23 cellular contexts compared by ENCODE assay signal in the genomic region with DNA sequence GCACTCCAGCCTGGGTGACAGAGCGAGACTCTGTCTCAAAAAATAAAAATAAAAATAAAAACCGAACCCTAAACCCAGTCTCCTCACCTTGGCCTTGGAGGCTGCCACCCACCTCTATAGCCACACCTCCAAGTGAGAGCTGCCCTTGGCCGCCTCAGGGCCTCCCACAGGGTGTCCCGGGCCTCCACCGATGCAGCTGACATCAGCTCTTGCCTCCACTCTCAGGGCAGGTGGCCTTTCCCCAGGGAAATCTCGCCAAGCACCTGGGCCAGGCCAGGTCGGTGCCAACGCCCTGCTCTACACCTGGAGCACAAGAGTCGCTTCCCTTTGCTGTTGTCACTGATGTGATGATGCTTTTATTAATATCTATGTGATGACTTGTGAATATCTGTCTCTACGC. TPM values are rescaled to one million over a fixed set of nuclear protein-coding genes. Genes with fewer than 3 reads are reported as not detected.
DNase-seq lines count a peak whose midpoint lies in the region; ATAC-seq and TF ChIP-seq lines count a peak whose summit lies in the region.
"Had no signal": no experiment of that assay in that cellular context is flagged by ENCODE, and none has a peak within 500 bp of the region (broad histone marks: within the 10 kb centered on the region; RNA-seq: fewer than 3 reads in every experiment).

No MANE protein-coding gene starts in this region.

- no peaks in the 10 kb centered on the region for H3K79me2 ChIP-seq in OCI-LY7 (ENCODE audit: insufficient read depth, low read depth, low read length)
- H3K79me2 ChIP-seq: hepatocyte had no signal

- H4K20me1 ChIP-seq in OCI-LY7 (ENCODE audit: insufficient read depth, low read length): no peaks in the 10 kb centered on the region

- no TSS peak for BruUV-seq in OCI-LY7 (replicated peaks; lab: Mats Ljungman, UMichigan)

- peak; percentile 18 for ATAC-seq in left colon
- ATAC-seq in GM21367 (IDR thresholded peaks at IDR 0.05; ENCODE audit: unreplicated experiment): no peak
- ATAC-seq: activated T-cell treated with anti-CD3 and anti-CD28 coated beads, Interleukin-2, amount 50 U/mL, for 4 hours; gastroesophageal sphincter; left lung; stimulated activated naive CD8-positive, alpha-beta T cell treated with anti-CD3 and anti-CD28 coated beads, Interleukin-15, Interleukin-2, amounts not matched to agents 100 U/mL and 50 U/mL, for 24 hours had no signal

- H2AFZ ChIP-seq in OCI-LY7 (ENCODE audit: low read length): no peak overlapping the region
- H2AFZ ChIP-seq: hepatocyte, PC-9 had no signal

- CTCF ChIA-PET in HEK293 (lab: Yijun Ruan, JAX) (interaction anchor here (0.5 kb wide), 1 partner anchor 113 kb away, joined by 3 read pairs; no protein-coding TSS in a partner anchor), OCI-LY7 (lab: Charles Lee; ENCODE audit: unreplicated experiment) (no interaction called here)

- intact Hi-C loops in OCI-LY7 (cut with micrococcal nuclease; ENCODE audit: unreplicated experiment) (no loop called here), left colon (cut with DNase I, micrococcal nuclease) (no loop called here)

- H3K27ac ChIP-seq in HEK293 (ENCODE audit: extremely low read depth, low read depth, low read length): no peak overlapping the region
- H3K27ac ChIP-seq in OCI-LY7 (ENCODE audit: low read depth, low read length, poor library complexity, severe bottlenecking): no peak overlapping the region
- H3K27ac ChIP-seq: hepatocyte, left lung, PC-9, uterus had no signal

- no peak overlapping the region for H3K4me3 ChIP-seq in HEK293 (ENCODE audit: low read depth, low read length)
- H3K4me3 ChIP-seq in OCI-LY7 (ENCODE audit: low read depth, low read length, poor library complexity, severe bottlenecking): no peak overlapping the region
- H3K4me3 ChIP-seq: dorsolateral prefrontal cortex, gastroesophageal sphincter, hepatocyte, left lung, PC-9, thoracic aorta, uterus had no signal

- H3K4me2 ChIP-seq in OCI-LY7 (ENCODE audit: low read length): no peak overlapping the region
- H3K4me2 ChIP-seq: hepatocyte, PC-9 had no signal

- TF ChIP-seq CTCF in HEK293 (tag by site-specific recombination; IDR thresholded peaks at IDR 0.05) (no peak), OCI-LY7 (conservative IDR thresholded peaks at IDR 0.05; ENCODE audit: low read length) (no peak)

- H3K4me1 ChIP-seq in HEK293 (ENCODE audit: control insufficient read depth, insufficient read depth, low read length) (no peaks in the 10 kb centered on the region), OCI-LY7 (ENCODE audit: insufficient read depth, low read length, poor library complexity, severe bottlenecking) (peaks cover 6% of the 10 kb centered on the region)
- H3K4me1 ChIP-seq: left lung, uterus had no signal

- POLR2A ChIA-PET in HEK293 (lab: Yijun Ruan, JAX): no interaction called here
- POLR2A ChIA-PET in OCI-LY7 (lab: Charles Lee): no interaction called here

- peak; percentile 86 for DNase-seq in DMS153 (lab: John Stamatoyannopoulos, UW)
- peak; percentile 24 for DNase-seq in OCI-LY7 (ENCODE audit: low spot score)
- no peak for DNase-seq in left colon
- DNase-seq in dermis blood vessel endothelial cell: no peak
- no peak for DNase-seq in DMS 273 (lab: John Stamatoyannopoulos, UW; ENCODE audit: unreplicated experiment)
- DNase-seq: activated CD4-positive, alpha-beta T cell treated with anti-CD3 and anti-CD28 coated beads, Interleukin-2, amount 10 ng/mL, durations not matched to agents 24 days and 14 days; activated T-cell treated with anti-CD3 and anti-CD28 coated beads, Interleukin-2, amount 50 U/mL, for 4 hours; C1 segment of cervical spinal cord; dorsolateral prefrontal cortex; left lung; mesendoderm; NCI-H1694 treated with DMSO at 0.1 percent for 48 hours; NCI-H446 treated with DMSO at 0.1 percent for 48 hours; PC-9; SHP77; stimulated activated naive CD8-positive, alpha-beta T cell treated with anti-CD3 and anti-CD28 coated beads, Interleukin-15, Interleukin-2, amounts not matched to agents 100 U/mL and 50 U/mL, for 24 hours; uterus had no signal

- H3K36me3 ChIP-seq in HEK293 (ENCODE audit: control insufficient read depth in 2 of 2, insufficient read depth in 1 of 2, low read length in 2 of 2) (peaks cover 0 to 9% of the 10 kb centered on the region in 2 experiments; a peak in 1 of 3 replicates), OCI-LY7 (ENCODE audit: insufficient read depth, low read length) (peaks cover 3% of the 10 kb centered on the region; the same call in 1 of the 2 replicates)
- H3K36me3 ChIP-seq: uterus had no signal

- no peaks in the 10 kb centered on the region for H3K9me2 ChIP-seq in OCI-LY7 (ENCODE audit: insufficient read depth, low read length)

- no peaks in the 10 kb centered on the region for H3K9me3 ChIP-seq in HEK293 (ENCODE audit: control insufficient read depth, insufficient read depth, low read depth, low read length)
- no peaks in the 10 kb centered on the region for H3K9me3 ChIP-seq in OCI-LY7 (ENCODE audit: low read length)
- H3K9me3 ChIP-seq: gastroesophageal sphincter, left lung, thoracic aorta, uterus had no signal

TF ChIP-seq in HEK293, 187 proteins besides CTCF, POLR2A, EP300 and RAD21:
- TF ChIP-seq GLIS1 (tag by site-specific recombination; IDR thresholded peaks at IDR 0.05) (peak; percentile 63), BCL11A (tag by site-specific recombination; IDR thresholded peaks at IDR 0.05; ENCODE audit: low read depth) (no peak)

RNA-seq across cellular contexts. Expression of a gene that starts 8.9 kb away (rescaled TPM):
- not detected in 2 replicates for total RNA-seq in OCI-LY7 (2014; rRNA removed; shearing (Covaris generic))
- not detected in 2 replicates for total RNA-seq in OCI-LY7 (2022)
- 100 to 1,000 TPM in 1 of 2 donors, 10 to 100 TPM in 1; 36.9 to 484 TPM for total RNA-seq in left colon
- 1.9 and 3.7 TPM in 2 replicates for total RNA-seq in dermis blood vessel endothelial cell
- total RNA-seq: H4 had no signal

RNA-seq across cellular contexts. Expression of a gene that starts 41.0 kb away (rescaled TPM):
- total RNA-seq in OCI-LY7 (2014; rRNA removed; shearing (Covaris generic)): 26.6 and 41.3 TPM in 2 replicates
- 45.2 and 49.4 TPM in 2 replicates for total RNA-seq in OCI-LY7 (2022)
- 1 to 10 TPM; 4.8 to 4.9 TPM for total RNA-seq in left colon
- 22.3 and 23.1 TPM in 2 replicates for total RNA-seq in dermis blood vessel endothelial cell

Comparison
In these comparisons a context has a peak if more than half of its experiments do, and no peak if none do; other contexts are left out.
1. DNase-seq: peak in DMS153 (single experiment) and OCI-LY7 (single experiment); none in left colon (0 of 2), dermis blood vessel endothelial cell (single experiment) and DMS 273 (single experiment).